Comparison of ENCODE assay signal across 8 cellular contexts in genomic region chr12:114166360-114166759, GRCh38.
DNase-seq lines count a peak whose midpoint lies in the region; ATAC-seq and TF ChIP-seq lines count a peak whose summit lies in the region.

No MANE protein-coding gene starts in this region.

- TF ChIP-seq CTCF in glutamatergic neuron (IDR thresholded peaks at IDR 0.05; ENCODE audit: partially characterized antibody, unreplicated experiment), result peak; percentile 75
- peak; percentile 69 for TF ChIP-seq CTCF in thoracic aorta (IDR thresholded peaks at IDR 0.05)

- ATAC-seq in thoracic aorta (ENCODE audit: insufficient number of reproducible peaks, low FRiP score, low read depth), result peak; percentile 71
- ATAC-seq in GM19463 (IDR thresholded peaks at IDR 0.05; ENCODE audit: unreplicated experiment), result no peak
- no peak for ATAC-seq in HG02970 (IDR thresholded peaks at IDR 0.05; ENCODE audit: low FRiP score, unreplicated experiment)

- peak; percentile 9 for DNase-seq in SIG-M5 treated with dmso at 0.1 percent for 504 hours (lab: John Stamatoyannopoulos, UW; ENCODE audit: unreplicated experiment)
- no peak for DNase-seq in SIG-M5 (lab: John Stamatoyannopoulos, UW)
- peak; percentile 12 for DNase-seq in OCI-M1 (lab: John Stamatoyannopoulos, UW)
- peak; percentile 61 for DNase-seq in glutamatergic neuron
- no peak for DNase-seq in thoracic aorta (ENCODE audit: low spot score)
- DNase-seq in activated gamma-delta T cell (lab: John Stamatoyannopoulos, UW), result no peak

- H3K4me1 Mint-ChIP-seq in glutamatergic neuron (ENCODE audit: low read depth, unreplicated experiment), result no peaks in the 10 kb centered on the region

- H3K27ac Mint-ChIP-seq in glutamatergic neuron (ENCODE audit: unreplicated experiment), result no peak overlapping the region

- no peaks in the 10 kb centered on the region for H3K36me3 ChIP-seq in thoracic aorta

- H3K36me3 Mint-ChIP-seq in glutamatergic neuron (ENCODE audit: unreplicated experiment), result no peaks in the 10 kb centered on the region

- H3K4me1 ChIP-seq in thoracic aorta (ENCODE audit: control insufficient read depth in 1 of 2, low read depth in 2 of 2), result no peaks in the 10 kb centered on the region

- H3K27ac ChIP-seq in thoracic aorta, result no peak overlapping the region

- no peaks in the 10 kb centered on the region for H3K27me3 ChIP-seq in thoracic aorta (replicated peaks; ENCODE audit: insufficient read depth)

- no peaks in the 10 kb centered on the region for H3K9me3 Mint-ChIP-seq in glutamatergic neuron (ENCODE audit: unreplicated experiment)

- H3K4me3 Mint-ChIP-seq in glutamatergic neuron (ENCODE audit: unreplicated experiment), result no peak overlapping the region

- H3K4me3 ChIP-seq in thoracic aorta, result no peak overlapping the region

- H3K27me3 Mint-ChIP-seq in glutamatergic neuron (ENCODE audit: unreplicated experiment), result peaks cover 2% of the 10 kb centered on the region

- H3K9me3 ChIP-seq in thoracic aorta, result no peaks in the 10 kb centered on the region

Comparison
In these comparisons a context has a peak if more than half of its experiments do, and no peak if none do; other contexts are left out.
1. DNase-seq: peak in SIG-M5 treated with dmso at 0.1 percent for 504 hours (single experiment), OCI-M1 (single experiment) and glutamatergic neuron (single experiment); none in SIG-M5 (single experiment), thoracic aorta (single experiment) and activated gamma-delta T cell (single experiment).